Comparison of ENCODE assay signal across 8 cellular contexts in the genomic region with DNA sequence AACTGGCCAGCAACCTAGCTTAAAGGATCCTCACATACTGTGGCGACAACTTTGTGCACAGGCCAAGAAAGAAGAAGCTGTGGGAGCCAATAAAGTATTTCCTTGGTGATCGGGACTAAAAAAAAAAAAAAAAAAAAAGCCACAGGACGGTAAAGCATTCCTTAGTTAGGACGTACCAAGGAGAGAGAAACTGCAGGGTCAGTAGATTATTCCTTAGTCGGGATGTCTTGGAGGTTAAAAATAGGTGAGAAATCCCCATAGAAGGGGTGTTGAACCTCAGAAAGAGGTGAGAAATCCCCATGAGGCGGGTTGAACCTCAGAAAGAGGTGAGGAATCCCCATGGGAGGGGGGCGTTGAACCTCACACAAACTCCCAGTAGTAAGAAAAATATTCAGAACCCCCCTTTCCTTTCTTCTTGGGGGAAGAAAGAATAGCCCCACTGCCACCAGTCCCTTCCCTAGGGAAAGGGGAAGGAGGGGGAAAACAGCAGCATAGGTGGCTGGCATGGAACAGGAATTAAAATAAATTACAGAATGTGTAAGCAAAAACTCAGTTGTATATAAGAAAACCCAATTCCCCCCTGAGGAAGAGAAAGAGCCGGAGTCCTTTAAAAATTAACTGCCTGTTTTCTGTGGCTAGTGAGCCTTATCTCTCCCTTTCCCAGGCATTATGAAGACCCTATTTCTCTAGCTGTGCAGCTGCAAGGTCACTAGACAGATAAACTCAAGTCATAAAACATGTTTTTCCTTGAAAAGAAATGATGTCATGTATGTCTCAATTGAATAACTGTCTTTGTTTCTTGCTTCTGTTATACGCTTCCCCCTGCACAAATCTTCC. TPM values are rescaled to one million over a fixed set of nuclear protein-coding genes. Genes with fewer than 3 reads are reported as not detected.
DNase-seq lines count a peak whose midpoint lies in the region; ATAC-seq, FAIRE-seq and TF ChIP-seq lines count a peak whose summit lies in the region.

No MANE protein-coding gene starts in this region.

- WGBS in psoas muscle, 3 donors: 46 to 70% (median 50%) methylated on average over 9 of the region's 9 CpGs

- no peak overlapping the region for H3K4me3 ChIP-seq in DND-41 (ENCODE audit: low read depth in 1 of 2, low read length in 2 of 2)
- no peak overlapping the region for H3K4me3 ChIP-seq in NT2/D1 (ENCODE audit: insufficient read length, low read depth)
- peak overlapping the region; percentile 77 for H3K4me3 ChIP-seq in epithelial cell of proximal tubule (ENCODE audit: low read depth, low read length)
- H3K4me3 ChIP-seq in psoas muscle: peak overlapping the region; percentile 78
- H3K4me3 ChIP-seq in BE2C (ENCODE audit: low read depth, low read length): no peak overlapping the region

- DNase-seq in DND-41 (no peak), NT2/D1 (ENCODE audit: low read depth, low spot score) (no peak), epithelial cell of proximal tubule (ENCODE audit: low read depth) (no peak), psoas muscle (no peak), GM12892 (ENCODE audit: insufficient read length) (no peak), SIG-M5 treated with dmso at 0.1 percent for 504 hours (lab: John Stamatoyannopoulos, UW; ENCODE audit: unreplicated experiment) (no peak), BE2C (no peak)

- FAIRE-seq in GM12892 (lab: Jason Lieb, UNC): no peak

- H3K79me2 ChIP-seq in DND-41 (ENCODE audit: insufficient read depth, low read length): no peaks in the 10 kb centered on the region

- H3K4me1 ChIP-seq in DND-41 (ENCODE audit: insufficient read depth, low read length) (peaks cover 34% of the 10 kb centered on the region), NT2/D1 (ENCODE audit: insufficient read depth, insufficient read length) (peaks cover 20% of the 10 kb centered on the region), psoas muscle (peaks cover 23% of the 10 kb centered on the region), BE2C (peaks cover 2% of the 10 kb centered on the region; the same call in 1 of the 2 replicates)

- H3K9me3 ChIP-seq in DND-41 (ENCODE audit: insufficient read depth, low read length, severe bottlenecking) (no peaks in the 10 kb centered on the region), NT2/D1 (ENCODE audit: insufficient read depth, low read length) (peaks cover 34% of the 10 kb centered on the region; the same call in 1 of the 2 replicates), psoas muscle (no peaks in the 10 kb centered on the region), BE2C (no peaks in the 10 kb centered on the region)

- peak overlapping the region; percentile 93; the same call in 1 of the 2 replicates for H3K27ac ChIP-seq in DND-41 (ENCODE audit: low read length)
- H3K27ac ChIP-seq in psoas muscle: peak overlapping the region; percentile 87

- no peaks in the 10 kb centered on the region for H4K20me1 ChIP-seq in DND-41 (ENCODE audit: insufficient read depth, low read length)

- H2AFZ ChIP-seq in DND-41 (ENCODE audit: low read depth, low read length): peak overlapping the region; percentile 98; the same call in 1 of the 2 replicates

- TF ChIP-seq CTCF in DND-41 (IDR thresholded peaks at IDR 0.05; ENCODE audit: borderline replicate concordance, extremely low read depth, low read length, poor library complexity, severe bottlenecking): no peak
- no peak for TF ChIP-seq CTCF in epithelial cell of proximal tubule (conservative IDR thresholded peaks at IDR 0.05; ENCODE audit: low read depth, low read length)
- no peak for TF ChIP-seq CTCF in psoas muscle (IDR thresholded peaks at IDR 0.05)
- no peak for TF ChIP-seq CTCF in BE2C (IDR thresholded peaks at IDR 0.05; ENCODE audit: low read depth, low read length)

- H3K9ac ChIP-seq in DND-41 (ENCODE audit: low read depth, low read length) (no peak overlapping the region; the same call in 1 of the 2 replicates), NT2/D1 (ENCODE audit: insufficient read length, low read depth) (peak overlapping the region; percentile 17)

- no peak for ATAC-seq in DND-41 (ENCODE audit: insufficient read depth, low read depth)
- ATAC-seq in psoas muscle: no peak
- no peak for ATAC-seq in GM21529 (IDR thresholded peaks at IDR 0.05; ENCODE audit: unreplicated experiment)

- no peak overlapping the region for H3K4me2 ChIP-seq in DND-41 (ENCODE audit: insufficient read depth, low read length)

- H3K36me3 ChIP-seq in DND-41 (ENCODE audit: insufficient read depth, low read length) (no peaks in the 10 kb centered on the region), NT2/D1 (ENCODE audit: insufficient read depth, insufficient read length, low read length) (no peaks in the 10 kb centered on the region), psoas muscle (ENCODE audit: insufficient read depth in 1 of 2, low read depth in 1 of 2) (no peaks in the 10 kb centered on the region), BE2C (no peaks in the 10 kb centered on the region)

- no peak for TF ChIP-seq POLR2A in GM12892 (IDR thresholded peaks at IDR 0.05; ENCODE audit: low read depth, low read length)

- H3K27me3 ChIP-seq in DND-41 (ENCODE audit: insufficient read depth, low read length, poor library complexity): no peaks in the 10 kb centered on the region
- no peaks in the 10 kb centered on the region for H3K27me3 ChIP-seq in NT2/D1 (ENCODE audit: insufficient read depth, insufficient read length)
- no peaks in the 10 kb centered on the region for H3K27me3 ChIP-seq in psoas muscle (ENCODE audit: insufficient read depth in 3 of 3, low read length in 2 of 3)
- H3K27me3 ChIP-seq in BE2C: no peaks in the 10 kb centered on the region

- intact Hi-C loops in psoas muscle (cut with DNase I): loop anchor here in 1 of 2 donors (10.0 kb wide), 2 partner anchors 138 to 1668 kb away; partner anchors contain the start of gene RIMKLB

RNA-seq across cellular contexts. Expression of gene KLRK1, which starts 26.8 kb away (rescaled TPM):
- total RNA-seq in epithelial cell of proximal tubule (not detected in 2 replicates), psoas muscle (under 1 TPM in 3 of 4 donors, not detected in 1; 0.28 to 0.47 (median 0.34) TPM)
- under 1 TPM; 0.09 to 0.55 (median 0.25) TPM for polyA plus RNA-seq in psoas muscle
- not detected for polyA plus RNA-seq in GM12892 (2012; ENCODE audit: missing spikeins)
- not detected for polyA plus RNA-seq in BE2C (2012; ENCODE audit: insufficient read depth, insufficient read length, low read depth)

RNA-seq across cellular contexts. Expression of gene KLRC4, which starts 46.5 kb away (rescaled TPM):
- total RNA-seq in epithelial cell of proximal tubule (not detected in 2 replicates), psoas muscle (not detected)
- polyA plus RNA-seq in psoas muscle: under 1 TPM in 1 of 3 donors, not detected in 2; 0.23 TPM
- polyA plus RNA-seq in GM12892 (2012; ENCODE audit: missing spikeins): not detected
- not detected for polyA plus RNA-seq in BE2C (2012; ENCODE audit: insufficient read depth, insufficient read length, low read depth)

RNA-seq across cellular contexts. Expression of gene KLRD1, which starts 55.4 kb away (rescaled TPM):
- total RNA-seq in epithelial cell of proximal tubule (not detected in 2 replicates), psoas muscle (1 to 10 TPM in 1 of 4 donors, under 1 TPM in 3; 0.17 to 1.1 (median 0.49) TPM)
- polyA plus RNA-seq in psoas muscle: under 1 TPM; 0.03 to 0.30 (median 0.13) TPM
- polyA plus RNA-seq in GM12892 (2012; ENCODE audit: missing spikeins): 0.08 TPM
- polyA plus RNA-seq in BE2C (2012; ENCODE audit: insufficient read depth, insufficient read length, low read depth): 0.14 TPM

RNA-seq across cellular contexts. Expression of gene KLRC3, which starts 57.3 kb away (rescaled TPM):
- total RNA-seq in epithelial cell of proximal tubule (not detected in 2 replicates), psoas muscle (not detected)
- polyA plus RNA-seq in psoas muscle: not detected
- not detected for polyA plus RNA-seq in GM12892 (2012; ENCODE audit: missing spikeins)
- not detected for polyA plus RNA-seq in BE2C (2012; ENCODE audit: insufficient read depth, insufficient read length, low read depth)

Comparison
In these comparisons a context has a peak if more than half of its experiments do, and no peak if none do; other contexts are left out.
1. H3K4me3 ChIP-seq: peak in epithelial cell of proximal tubule (single experiment) and psoas muscle (single experiment); none in DND-41 (0 of 2), NT2/D1 (single experiment) and BE2C (single experiment).